10 cellular contexts compared by ENCODE assay signal in genomic region chr12:563250-563781, GRCh38.
DNase-seq lines count a peak whose midpoint lies in the region; ATAC-seq, FAIRE-seq and TF ChIP-seq lines count a peak whose summit lies in the region.
"Had no signal": no experiment of that assay in that cellular context is flagged by ENCODE, and none has a peak within 500 bp of the region (broad histone marks: within the 10 kb centered on the region; RNA-seq: fewer than 3 reads in every experiment).

No MANE protein-coding gene starts in this region.

- H3K4me3 ChIP-seq in mammary epithelial cell (replicated peaks in 1 of 3; ENCODE audit: insufficient read depth in 1 of 3, low read depth in 2 of 3, low read length in 3 of 3): no peak overlapping the region
- peak overlapping the region; percentile 26 for H3K4me3 ChIP-seq in effector memory CD4-positive, alpha-beta T cell (ENCODE audit: insufficient read depth, low read depth, low read length, poor library complexity, severe bottlenecking)
- peak overlapping the region; percentile 32 for H3K4me3 ChIP-seq in thymus (ENCODE audit: low read length)
- H3K4me3 ChIP-seq in kidney (ENCODE audit: low read length in 2 of 2): no peak overlapping the region

- peak; percentile 85 for ATAC-seq in activated CD8-positive, alpha-beta T cell treated with anti-CD3 and anti-CD28 coated beads, Interleukin-2, amount 10 ng/mL, durations not matched to agents 7 days and 5 days
- no peak for ATAC-seq in GM18873 (IDR thresholded peaks at IDR 0.05; ENCODE audit: low FRiP score, unreplicated experiment)

- no peaks in the 10 kb centered on the region for H3K9me3 ChIP-seq in mammary epithelial cell (replicated peaks; ENCODE audit: insufficient read depth, low read length)
- H3K9me3 ChIP-seq in effector memory CD4-positive, alpha-beta T cell (ENCODE audit: control insufficient read depth, low read length): no peaks in the 10 kb centered on the region
- no peaks in the 10 kb centered on the region for H3K9me3 ChIP-seq in thymus (ENCODE audit: control insufficient read depth)
- no peaks in the 10 kb centered on the region for H3K9me3 ChIP-seq in kidney (ENCODE audit: control insufficient read depth in 1 of 2, low read length in 2 of 2)

- DNase-seq in mammary epithelial cell: peak; percentile 18
- DNase-seq in MCF 10A (ENCODE audit: unreplicated experiment): no peak
- DNase-seq in activated CD8-positive, alpha-beta T cell treated with anti-CD3 and anti-CD28 coated beads, Interleukin-2, amount 10 ng/mL, durations not matched to agents 7 days and 5 days: peak; percentile 83
- peak; percentile 18 to 65 (median 39) for DNase-seq in effector memory CD4-positive, alpha-beta T cell
- no peak for DNase-seq in mesothelial cell of epicardium (ENCODE audit: low spot score in 2 of 2, unreplicated experiment in 2 of 2)
- no peak for DNase-seq in kidney
- DNase-seq: brain microvascular endothelial cell, NCI-H446 had no signal

- H3K4me1 ChIP-seq in mammary epithelial cell (ENCODE audit: insufficient read depth, low read length) (no peaks in the 10 kb centered on the region), thymus (ENCODE audit: control insufficient read depth, insufficient read depth, low read length) (peaks cover 59% of the 10 kb centered on the region), kidney (ENCODE audit: control insufficient read depth in 1 of 2, insufficient read depth in 1 of 2, low read depth in 1 of 2, low read length in 2 of 2) (no peaks in the 10 kb centered on the region)
- H3K4me1 ChIP-seq in effector memory CD4-positive, alpha-beta T cell (ENCODE audit: control insufficient read depth, insufficient read depth, low read length, poor library complexity, severe bottlenecking): peaks cover 45% of the 10 kb centered on the region

- BruUV-seq in mammary epithelial cell (replicated peaks; lab: Mats Ljungman, UMichigan) (no TSS peak), MCF 10A (replicated peaks; lab: Mats Ljungman, UMichigan) (no TSS peak)

- no peak overlapping the region for H3K27ac Mint-ChIP-seq in MCF 10A (ENCODE audit: low read depth, unreplicated experiment)
- H3K27ac Mint-ChIP-seq in activated CD8-positive, alpha-beta T cell treated with anti-CD3 and anti-CD28 coated beads, Interleukin-2, amount 10 ng/mL, durations not matched to agents 7 days and 5 days: peak overlapping the region; percentile 90
- H3K27ac Mint-ChIP-seq in mesothelial cell of epicardium: no peak overlapping the region

- peaks cover 25% of the 10 kb centered on the region for H3K27me3 Mint-ChIP-seq in MCF 10A (ENCODE audit: insufficient read depth, unreplicated experiment)
- no peaks in the 10 kb centered on the region for H3K27me3 Mint-ChIP-seq in activated CD8-positive, alpha-beta T cell treated with anti-CD3 and anti-CD28 coated beads, Interleukin-2, amount 10 ng/mL, durations not matched to agents 7 days and 5 days (ENCODE audit: low read depth)
- peaks cover 16% of the 10 kb centered on the region for H3K27me3 Mint-ChIP-seq in mesothelial cell of epicardium (ENCODE audit: low read depth)

- 60% methylated on average over 6 of the region's 8 CpGs for WGBS in mammary epithelial cell (ENCODE audit: low coverage, missing lambda C conversion rate)
- 5% methylated on average over 8 of the region's 8 CpGs for whole genome bisulfite sequencing in thymus

- peaks cover 5% of the 10 kb centered on the region for H3K27me3 ChIP-seq in mammary epithelial cell (ENCODE audit: insufficient read depth, low read length)
- H3K27me3 ChIP-seq in effector memory CD4-positive, alpha-beta T cell (replicated peaks; ENCODE audit: control insufficient read depth, insufficient read depth, low read length, poor library complexity, severe bottlenecking): no peaks in the 10 kb centered on the region
- H3K27me3 ChIP-seq in thymus (ENCODE audit: control insufficient read depth, insufficient read depth): no peaks in the 10 kb centered on the region

- dilution Hi-C loops in mammary epithelial cell (cut with HindIII; ENCODE audit: low sequenced_read_pairs): no loop called here

- TF ChIP-seq CTCF in mammary epithelial cell (conservative IDR thresholded peaks at IDR 0.05 in 1 of 2, IDR thresholded peaks at IDR 0.05 in 1 of 2; ENCODE audit: extremely low read depth in 1 of 2, insufficient read depth in 1 of 2, low read depth in 1 of 2, low read length in 2 of 2) (no peak), MCF 10A (IDR thresholded peaks at IDR 0.05; ENCODE audit: unreplicated experiment) (no peak), mesothelial cell of epicardium (IDR thresholded peaks at IDR 0.05; ENCODE audit: unreplicated experiment) (no peak), kidney (IDR thresholded peaks at IDR 0.05; ENCODE audit: borderline replicate concordance, extremely low read depth, insufficient read depth) (no peak)

- H3K4me1 Mint-ChIP-seq in MCF 10A (ENCODE audit: insufficient read depth, unreplicated experiment): no peaks in the 10 kb centered on the region
- peaks cover 79% of the 10 kb centered on the region for H3K4me1 Mint-ChIP-seq in activated CD8-positive, alpha-beta T cell treated with anti-CD3 and anti-CD28 coated beads, Interleukin-2, amount 10 ng/mL, durations not matched to agents 7 days and 5 days (ENCODE audit: low read depth)
- H3K4me1 Mint-ChIP-seq in mesothelial cell of epicardium: no peaks in the 10 kb centered on the region

- CTCF ChIA-PET in mammary epithelial cell (lab: Charles Lee; ENCODE audit: low non-redundant PET): no interaction called here
- CTCF ChIA-PET in MCF 10A (lab: Yijun Ruan, JAX): no interaction called here
- CTCF ChIA-PET in activated CD8-positive, alpha-beta T cell treated with anti-CD3 and anti-CD28 coated beads, Interleukin-2, amount 10 ng/mL, durations not matched to agents 7 days and 5 days (lab: Charles Lee): interaction anchor here (1.0 to 5.3 kb wide), 8 partner anchors 8 to 252 kb away, joined by 3 to 36 read pairs (median 4); no protein-coding TSS in a partner anchor

- no peak overlapping the region for H3K27ac ChIP-seq in mammary epithelial cell (ENCODE audit: insufficient read depth, low read depth, low read length)
- H3K27ac ChIP-seq in effector memory CD4-positive, alpha-beta T cell (ENCODE audit: insufficient read depth, low read length, poor library complexity, severe bottlenecking): peak overlapping the region; percentile 73
- peak overlapping the region; percentile 94 for H3K27ac ChIP-seq in thymus (ENCODE audit: low read depth)
- H3K27ac ChIP-seq in kidney (ENCODE audit: low read depth in 2 of 2, low read length in 2 of 2): no peak overlapping the region
- H3K27ac ChIP-seq: brain microvascular endothelial cell had no signal

- no peaks in the 10 kb centered on the region for H4K20me1 ChIP-seq in mammary epithelial cell (ENCODE audit: insufficient read depth, low read length)

- H3K4me2 ChIP-seq in mammary epithelial cell (ENCODE audit: insufficient read depth, low read depth, low read length): no peak overlapping the region

- intact Hi-C loops in mammary epithelial cell (cut with micrococcal nuclease) (no loop called here), MCF 10A (cut with micrococcal nuclease) (no loop called here), kidney (cut with DNase I) (no loop called here)

- no peaks in the 10 kb centered on the region for H3K36me3 ChIP-seq in mammary epithelial cell (ENCODE audit: insufficient read depth, low read length)
- H3K36me3 ChIP-seq in effector memory CD4-positive, alpha-beta T cell (ENCODE audit: control insufficient read depth, insufficient read depth, low read length): no peaks in the 10 kb centered on the region
- H3K36me3 ChIP-seq in thymus (ENCODE audit: control insufficient read depth, insufficient read depth): no peaks in the 10 kb centered on the region
- H3K36me3 ChIP-seq in kidney (ENCODE audit: control insufficient read depth in 1 of 2, insufficient read depth in 2 of 2, low read length in 2 of 2): no peaks in the 10 kb centered on the region
- H3K36me3 ChIP-seq: brain microvascular endothelial cell had no signal

- H3K4me3 Mint-ChIP-seq in MCF 10A (ENCODE audit: unreplicated experiment) (no peak overlapping the region), mesothelial cell of epicardium (no peak overlapping the region)
- H3K4me3 Mint-ChIP-seq in activated CD8-positive, alpha-beta T cell treated with anti-CD3 and anti-CD28 coated beads, Interleukin-2, amount 10 ng/mL, durations not matched to agents 7 days and 5 days: peak overlapping the region; percentile 68

- H3K36me3 Mint-ChIP-seq in MCF 10A (ENCODE audit: insufficient read depth, unreplicated experiment) (no peaks in the 10 kb centered on the region), mesothelial cell of epicardium (no peaks in the 10 kb centered on the region)
- peaks cover 45% of the 10 kb centered on the region for H3K36me3 Mint-ChIP-seq in activated CD8-positive, alpha-beta T cell treated with anti-CD3 and anti-CD28 coated beads, Interleukin-2, amount 10 ng/mL, durations not matched to agents 7 days and 5 days (ENCODE audit: low read depth)

- in situ Hi-C loops in mammary epithelial cell (cut with MboI; ENCODE audit: low sequenced_read_pairs in 2 of 2): loop anchor here (25.0 kb wide), 2 partner anchors 374 to 1024 kb away; partner anchors contain the start of genes FBXL14 (in 2 of the 2) and RAD52 (in 1 of the 2)

- POLR2A ChIA-PET in MCF 10A (lab: Yijun Ruan, JAX): interaction anchor here (1.2 kb wide), 1 partner anchor 290 kb away, joined by 4 read pairs; no protein-coding TSS in a partner anchor
- POLR2A ChIA-PET in activated CD8-positive, alpha-beta T cell treated with anti-CD3 and anti-CD28 coated beads, Interleukin-2, amount 10 ng/mL, durations not matched to agents 7 days and 5 days (lab: Charles Lee): interaction anchor here (0.6 to 1.2 kb wide), 3 partner anchors 188 to 354 kb away, joined by 3 to 6 read pairs (median 3); no protein-coding TSS in a partner anchor

- H3K9ac ChIP-seq in mammary epithelial cell (ENCODE audit: insufficient read depth, low read length) (no peak overlapping the region), kidney (ENCODE audit: low read length in 2 of 2) (no peak overlapping the region)

- H3K9me3 Mint-ChIP-seq in MCF 10A (ENCODE audit: unreplicated experiment) (no peaks in the 10 kb centered on the region), mesothelial cell of epicardium (no peaks in the 10 kb centered on the region)
- H3K9me3 Mint-ChIP-seq in activated CD8-positive, alpha-beta T cell treated with anti-CD3 and anti-CD28 coated beads, Interleukin-2, amount 10 ng/mL, durations not matched to agents 7 days and 5 days (ENCODE audit: insufficient read depth): no peaks in the 10 kb centered on the region

- no peak overlapping the region for H2AFZ ChIP-seq in mammary epithelial cell (ENCODE audit: low read depth, low read length)

- no peaks in the 10 kb centered on the region for H3K79me2 ChIP-seq in mammary epithelial cell (ENCODE audit: insufficient read depth, low read length)

- FAIRE-seq in kidney (lab: Jason Lieb, UNC): no peak

Comparison
In these comparisons a context has a peak if more than half of its experiments do, and no peak if none do; other contexts are left out.
1. DNase-seq: peak in mammary epithelial cell (single experiment), activated CD8-positive, alpha-beta T cell treated with anti-CD3 and anti-CD28 coated beads, Interleukin-2, amount 10 ng/mL, durations not matched to agents 7 days and 5 days (single experiment) and effector memory CD4-positive, alpha-beta T cell (3 of 3); none in MCF 10A (single experiment), mesothelial cell of epicardium (0 of 2) and kidney (single experiment).
2. H3K27ac ChIP-seq: peak in effector memory CD4-positive, alpha-beta T cell (single experiment) and thymus (single experiment); none in mammary epithelial cell (single experiment) and kidney (0 of 2).
3. H3K4me3 ChIP-seq: peak in effector memory CD4-positive, alpha-beta T cell (single experiment) and thymus (single experiment); none in mammary epithelial cell (0 of 3) and kidney (0 of 2).